ENCODE assay signal across 33 cellular contexts in genomic region chr6:106778943-106779342, GRCh38.
DNase-seq lines count a peak whose midpoint lies in the region; ATAC-seq, FAIRE-seq and TF ChIP-seq lines count a peak whose summit lies in the region.
"Had no signal": no experiment of that assay in that cellular context is flagged by ENCODE, and none has a peak within 500 bp of the region (broad histone marks: within the 10 kb centered on the region; RNA-seq: fewer than 3 reads in every experiment).

No MANE protein-coding gene starts in this region.

- H4K20me1 ChIP-seq in HepG2 (ENCODE audit: insufficient read depth, low read length) = no peaks in the 10 kb centered on the region
- H4K20me1 ChIP-seq: BLaER1; BLaER1 treated with 17β-estradiol and CSF1 and Interleukin-3, amounts not matched to agents 10 nM and 100 nM had no signal

- in situ Hi-C loops in HepG2 (cut with HindIII; ENCODE audit: extremely low pct_ligation_motif_present, low pct_unique_long_range_greater_than_20kb) = no loop called here

- H3K27me3 ChIP-seq in HepG2 (ENCODE audit: control insufficient read depth in 1 of 2, insufficient read depth in 2 of 2, low read length in 2 of 2) = no peaks in the 10 kb centered on the region
- no peaks in the 10 kb centered on the region for H3K27me3 ChIP-seq in right lobe of liver
- H3K27me3 ChIP-seq: BLaER1; BLaER1 treated with 17β-estradiol and CSF1 and Interleukin-3, amounts not matched to agents 10 nM and 100 nM had no signal

- intact Hi-C loops in activated CD4-positive, alpha-beta T cell treated with anti-CD3 and anti-CD28 coated beads for 36 hours (cut with DNase I, micrococcal nuclease) = no loop called here
- intact Hi-C loops in HepG2 (cut with micrococcal nuclease; ENCODE audit: unreplicated experiment) (no loop called here), right lobe of liver (cut with DNase I) (no loop called here)

- FAIRE-seq in HepG2 (lab: Jason Lieb, UNC) = no peak
- FAIRE-seq: A204.1, A549, D721Med had no signal

- H3K79me2 ChIP-seq in HepG2 (ENCODE audit: insufficient read depth, low read length) = no peaks in the 10 kb centered on the region

- H3K4me1 ChIP-seq in HepG2 (ENCODE audit: insufficient read depth, low read length) (peaks cover 28% of the 10 kb centered on the region), right lobe of liver (peaks cover 0 to 56% (median 4%) of the 10 kb centered on the region in 4 donors)
- H3K4me1 ChIP-seq: BE2C; BLaER1; BLaER1 treated with 17β-estradiol and CSF1 and Interleukin-3, amounts not matched to agents 10 nM and 100 nM had no signal

- H3K27me3 Mint-ChIP-seq in activated CD4-positive, alpha-beta T cell treated with anti-CD3 and anti-CD28 coated beads, Interleukin-2, amount 10 ng/mL, durations not matched to agents 7 days and 5 days = peaks cover 5% of the 10 kb centered on the region
- H3K27me3 Mint-ChIP-seq in activated CD4-positive, alpha-beta T cell treated with anti-CD3 and anti-CD28 coated beads for 36 hours = peaks cover 21% of the 10 kb centered on the region
- H3K27me3 Mint-ChIP-seq: B cell had no signal

- H3K4me3 Mint-ChIP-seq in activated CD4-positive, alpha-beta T cell treated with anti-CD3 and anti-CD28 coated beads, Interleukin-2, amount 10 ng/mL, durations not matched to agents 7 days and 5 days = no peak overlapping the region
- H3K4me3 Mint-ChIP-seq in activated CD4-positive, alpha-beta T cell treated with anti-CD3 and anti-CD28 coated beads for 36 hours = no peak overlapping the region
- H3K4me3 Mint-ChIP-seq: B cell; CD14-positive monocyte; CD4-positive, alpha-beta memory T cell; CD4-positive, alpha-beta T cell; CD4-positive, CD25-positive, alpha-beta regulatory T cell; CD8-positive, alpha-beta memory T cell; CD8-positive, alpha-beta T cell had no signal

- no peak for TF ChIP-seq RAD21 in HepG2 (CRISPR knock-in tag; IDR thresholded peaks at IDR 0.05)

- H3K9me3 ChIP-seq in HepG2 (ENCODE audit: low read length) (peaks cover 24% of the 10 kb centered on the region), right lobe of liver (no peaks in the 10 kb centered on the region)
- H3K9me3 ChIP-seq: BE2C had no signal

- TF ChIP-seq CTCF in HepG2 (CRISPR knock-in tag; IDR thresholded peaks at IDR 0.05) = no peak
- no peak for TF ChIP-seq CTCF in right lobe of liver (IDR thresholded peaks at IDR 0.05)

- H3K36me3 Mint-ChIP-seq in activated CD4-positive, alpha-beta T cell treated with anti-CD3 and anti-CD28 coated beads, Interleukin-2, amount 10 ng/mL, durations not matched to agents 7 days and 5 days (ENCODE audit: low read depth) = no peaks in the 10 kb centered on the region
- no peaks in the 10 kb centered on the region for H3K36me3 Mint-ChIP-seq in activated CD4-positive, alpha-beta T cell treated with anti-CD3 and anti-CD28 coated beads for 36 hours (ENCODE audit: low read depth)
- H3K36me3 Mint-ChIP-seq: CD14-positive monocyte; CD4-positive, alpha-beta memory T cell; CD4-positive, CD25-positive, alpha-beta regulatory T cell; CD8-positive, alpha-beta memory T cell; CD8-positive, alpha-beta T cell had no signal

- CTCF ChIA-PET in activated CD4-positive, alpha-beta T cell treated with anti-CD3 and anti-CD28 coated beads, Interleukin-2, amount 10 ng/mL, durations not matched to agents 7 days and 5 days (lab: Charles Lee) = no interaction called here
- CTCF ChIA-PET in activated CD4-positive, alpha-beta T cell treated with anti-CD3 and anti-CD28 coated beads for 36 hours (lab: Charles Lee) = no interaction called here
- CTCF ChIA-PET in HepG2 (lab: Yijun Ruan, JAX; ENCODE audit: low intra/inter-chr PET ratio, low total read pairs) = no interaction called here

- no peak overlapping the region for H3K9ac ChIP-seq in HepG2 (ENCODE audit: insufficient read depth, low read depth, low read length)
- H3K9ac ChIP-seq: BLaER1; BLaER1 treated with 17β-estradiol and CSF1 and Interleukin-3, amounts not matched to agents 10 nM and 100 nM had no signal

- H3K4me1 Mint-ChIP-seq in activated CD4-positive, alpha-beta T cell treated with anti-CD3 and anti-CD28 coated beads, Interleukin-2, amount 10 ng/mL, durations not matched to agents 7 days and 5 days = no peaks in the 10 kb centered on the region
- no peaks in the 10 kb centered on the region for H3K4me1 Mint-ChIP-seq in activated CD4-positive, alpha-beta T cell treated with anti-CD3 and anti-CD28 coated beads for 36 hours
- H3K4me1 Mint-ChIP-seq: CD14-positive monocyte; CD4-positive, alpha-beta memory T cell; CD4-positive, CD25-positive, alpha-beta regulatory T cell; CD8-positive, alpha-beta memory T cell had no signal

- H2AFZ ChIP-seq in HepG2 (ENCODE audit: low read length) = no peak overlapping the region

- H3K36me3 ChIP-seq in HepG2 (replicated peaks in 1 of 2; ENCODE audit: control insufficient read depth in 1 of 2, insufficient read depth in 2 of 2, low read length in 2 of 2) (no peaks in the 10 kb centered on the region), right lobe of liver (peaks cover 0 to 4% (median 0%) of the 10 kb centered on the region in 4 donors)
- H3K36me3 ChIP-seq: BE2C; BLaER1; BLaER1 treated with 17β-estradiol and CSF1 and Interleukin-3, amounts not matched to agents 10 nM and 100 nM had no signal

- TF ChIP-seq POLR2A in HepG2 (IDR thresholded peaks at IDR 0.05; ENCODE audit: insufficient read depth in 1 of 2, low read depth in 2 of 2, low read length in 2 of 2) (no peak), right lobe of liver (IDR thresholded peaks at IDR 0.05) (no peak)

- 94% methylated on average over 2 of the region's 2 CpGs for WGBS in HepG2 (ENCODE audit: low lambda C conversion rate)
- WGBS in right lobe of liver (ENCODE audit: insufficient coverage, low coverage, low lambda C conversion rate, missing lambda C conversion rate) = 95% methylated on average over 2 of the region's 2 CpGs

- H3K27ac ChIP-seq in HepG2 (ENCODE audit: extremely low read length, insufficient read depth, low read length) (no peak overlapping the region), right lobe of liver (no peak overlapping the region)
- H3K27ac ChIP-seq: 22Rv1; A549; BLaER1; BLaER1 treated with 17β-estradiol and CSF1 and Interleukin-3, amounts not matched to agents 10 nM and 100 nM; C4-2B had no signal

- H3K4me3 ChIP-seq in HepG2 (replicated peaks in 1 of 3; ENCODE audit: insufficient read depth in 1 of 3, low read depth in 2 of 3, low read length in 3 of 3) = no peak overlapping the region
- no peak overlapping the region for H3K4me3 ChIP-seq in right lobe of liver
- H3K4me3 ChIP-seq: A549; BLaER1; BLaER1 treated with 17β-estradiol and CSF1 and Interleukin-3, amounts not matched to agents 10 nM and 100 nM had no signal

- peak overlapping the region; percentile 50 for H3K27ac Mint-ChIP-seq in activated CD4-positive, alpha-beta T cell treated with anti-CD3 and anti-CD28 coated beads, Interleukin-2, amount 10 ng/mL, durations not matched to agents 7 days and 5 days
- no peak overlapping the region for H3K27ac Mint-ChIP-seq in activated CD4-positive, alpha-beta T cell treated with anti-CD3 and anti-CD28 coated beads for 36 hours
- H3K27ac Mint-ChIP-seq: B cell; CD14-positive monocyte; CD4-positive, alpha-beta memory T cell; CD4-positive, alpha-beta T cell; CD8-positive, alpha-beta T cell had no signal

- H3K4me2 ChIP-seq in HepG2 (ENCODE audit: low read depth, low read length) = no peak overlapping the region
- H3K4me2 ChIP-seq: A549; BLaER1; BLaER1 treated with 17β-estradiol and CSF1 and Interleukin-3, amounts not matched to agents 10 nM and 100 nM had no signal

- no TSS peak for BruUV-seq in HepG2 (replicated peaks; lab: Mats Ljungman, UMichigan)

- POLR2A ChIA-PET in activated CD4-positive, alpha-beta T cell treated with anti-CD3 and anti-CD28 coated beads, Interleukin-2, amount 10 ng/mL, durations not matched to agents 7 days and 5 days (lab: Charles Lee) = no interaction called here
- POLR2A ChIA-PET in activated CD4-positive, alpha-beta T cell treated with anti-CD3 and anti-CD28 coated beads for 36 hours (lab: Charles Lee) = no interaction called here
- POLR2A ChIA-PET in HepG2 (lab: Yijun Ruan, JAX) = no interaction called here

- no peak for ATAC-seq in activated CD4-positive, alpha-beta T cell treated with anti-CD3 and anti-CD28 coated beads for 36 hours
- no peak for ATAC-seq in HepG2
- no peak for ATAC-seq in right lobe of liver
- ATAC-seq: A549; CD8-positive, alpha-beta T cell had no signal

- TF ChIP-seq EP300 in HepG2 (IDR thresholded peaks at IDR 0.05; ENCODE audit: low read depth in 2 of 2, low read length in 2 of 2) = no peak
- no peak for TF ChIP-seq EP300 in HepG2 (CRISPR knock-in tag; IDR thresholded peaks at IDR 0.05; ENCODE audit: borderline replicate concordance)

- H3K9me3 Mint-ChIP-seq in activated CD4-positive, alpha-beta T cell treated with anti-CD3 and anti-CD28 coated beads, Interleukin-2, amount 10 ng/mL, durations not matched to agents 7 days and 5 days = peaks cover 9% of the 10 kb centered on the region
- peaks cover 16% of the 10 kb centered on the region for H3K9me3 Mint-ChIP-seq in activated CD4-positive, alpha-beta T cell treated with anti-CD3 and anti-CD28 coated beads for 36 hours (ENCODE audit: low read depth)

- DNase-seq in activated CD4-positive, alpha-beta T cell treated with anti-CD3 and anti-CD28 coated beads, Interleukin-2, amount 10 ng/mL, durations not matched to agents 7 days and 5 days = no peak
- DNase-seq in activated CD4-positive, alpha-beta T cell treated with anti-CD3 and anti-CD28 coated beads for 36 hours = no peak
- no peak for DNase-seq in HepG2 (ENCODE audit: low spot score)
- DNase-seq in right lobe of liver = no peak
- DNase-seq: 8988T; ACHN; AML-193; BE2C; C1 segment of cervical spinal cord; Caco-2; Calu3; CD4-positive, alpha-beta memory T cell; CD4-positive, alpha-beta T cell; CD4-positive, CD25-positive, alpha-beta regulatory T cell; CD8-positive, alpha-beta memory T cell; CD8-positive, alpha-beta T cell; COR-L47; DMS 273 treated with DMSO at 0.1 percent for 48 hours; DMS153; DMS53; DMS79; DMS79 treated with DMSO at 0.1 percent for 48 hours; DND-41; EL had no signal

TF ChIP-seq in HepG2, 621 proteins besides CTCF, POLR2A, EP300 and RAD21 (continues in another document):
- TF ChIP-seq ELK4 (CRISPR knock-in tag; IDR thresholded peaks at IDR 0.05; ENCODE audit: borderline replicate concordance) (no peak), KDM5B (CRISPR knock-in tag; IDR thresholded peaks at IDR 0.05; ENCODE audit: borderline replicate concordance) (no peak), ZNF124 (CRISPR knock-in tag; IDR thresholded peaks at IDR 0.05) (peak; percentile 67; the same call in 1 of the 2 replicates), TARDBP (CRISPR knock-in tag; IDR thresholded peaks at IDR 0.05) (no peak), RBM22 (optimal IDR thresholded peaks at IDR 0.05; ENCODE audit: low read length) (no peak), KAT7 (CRISPR knock-in tag; IDR thresholded peaks at IDR 0.05; ENCODE audit: borderline replicate concordance) (no peak)
